23 cellular contexts compared by ENCODE assay signal in genomic region chr22:39666495-39666894, GRCh38.
"Had no signal": no experiment of that assay in that cellular context is flagged by ENCODE, and none has a peak within 500 bp of the region (broad histone marks: within the 10 kb centered on the region; RNA-seq: fewer than 3 reads in every experiment).

No MANE protein-coding gene starts in this region.

- DNase-seq: naive thymus-derived CD8-positive, alpha-beta T cell; nephron progenitor cell; occipital lobe; ovary; posterior cingulate gyrus; psoas muscle; right cardiac atrium; right lobe of liver; sigmoid colon; small intestine; stimulated activated CD4-positive, alpha-beta T cell treated with anti-CD3 and anti-CD28 coated beads, Interleukin-15, amount 100 ng/mL, for 24 hours; stimulated activated CD4-positive, alpha-beta T cell treated with anti-CD3 and anti-CD28 coated beads, Interleukin-2, amount 100 ng/mL, for 24 hours; stimulated activated CD4-positive, alpha-beta T cell treated with anti-CD3 and anti-CD28 coated beads, Interleukin-2, amount 100 ng/mL, for 48 hours; stimulated activated CD4-positive, alpha-beta T cell treated with anti-CD3 and anti-CD28 coated beads, Interleukin-4, amount 100 ng/mL, for 24 hours; stimulated activated naive B cell treated with anti-CD40 and anti-IgM and Interleukin-4, amounts not matched to agents 10 μg/mL and 1 μg/mL and 100 μg/mL, for 72 hours; stimulated activated naive CD4-positive, alpha-beta T cell treated with Interleukin-2 at 50 U/mL for 16 hours; stomach; tibial artery; transverse colon; upper lobe of right lung; uterus had no signal

- H3K36me3 ChIP-seq: ovary, right lobe of liver, sigmoid colon, stomach, thoracic aorta, tibial artery, transverse colon, upper lobe of right lung, uterus had no signal

- H3K9ac ChIP-seq: parathyroid adenoma had no signal

- H3K27me3 ChIP-seq: ovary had no signal

- H3K9me3 ChIP-seq: right lobe of liver, upper lobe of right lung, uterus had no signal

- H3K4me1 ChIP-seq: parathyroid adenoma, psoas muscle, right lobe of liver had no signal

- H3K27ac ChIP-seq: ovary, parathyroid adenoma, psoas muscle, right lobe of liver, sigmoid colon, stomach, thoracic aorta, tibial artery, transverse colon, upper lobe of right lung, uterus had no signal

- H2AFZ ChIP-seq: parathyroid adenoma had no signal

- H3K4me3 ChIP-seq: ovary, psoas muscle, right lobe of liver, sigmoid colon, stomach, thoracic aorta, tibial artery, transverse colon, upper lobe of right lung, uterus had no signal
